Comparison of ENCODE assay signal across 28 cellular contexts in the genomic region with DNA sequence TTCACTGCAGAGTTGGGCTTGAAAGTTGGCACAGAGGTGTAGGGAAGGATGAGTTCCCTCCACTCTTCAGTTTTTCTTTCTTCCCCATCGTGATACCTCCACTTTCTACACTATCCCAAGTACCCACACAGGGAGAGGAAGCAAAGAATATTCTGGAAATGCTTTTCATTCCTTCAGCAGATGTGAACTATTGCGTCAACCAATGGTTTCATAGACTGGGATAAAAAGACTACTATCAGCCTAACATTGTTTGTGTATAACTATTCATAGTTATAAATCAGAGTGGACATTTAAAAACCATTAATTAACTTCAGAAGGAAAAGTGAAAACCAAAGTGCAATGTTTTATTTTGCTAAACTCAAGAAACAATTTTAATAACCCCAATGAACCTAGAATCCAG.
DNase-seq lines count a peak whose midpoint lies in the region; ATAC-seq, FAIRE-seq and TF ChIP-seq lines count a peak whose summit lies in the region.
"Had no signal": no experiment of that assay in that cellular context is flagged by ENCODE, and none has a peak within 500 bp of the region (broad histone marks: within the 10 kb centered on the region; RNA-seq: fewer than 3 reads in every experiment).

No MANE protein-coding gene starts in this region.

- ATAC-seq in HG02759 (IDR thresholded peaks at IDR 0.05; ENCODE audit: unreplicated experiment): no peak
- no peak for ATAC-seq in upper lobe of right lung

- H3K27me3 ChIP-seq in astrocyte (ENCODE audit: insufficient read depth, low read length) (no peaks in the 10 kb centered on the region), upper lobe of right lung (no peaks in the 10 kb centered on the region), suprapubic skin (no peaks in the 10 kb centered on the region)
- H3K27me3 ChIP-seq: BLaER1 treated with 17β-estradiol and CSF1 and Interleukin-3, amounts not matched to agents 10 nM and 100 nM had no signal

- H4K20me1 ChIP-seq in astrocyte (ENCODE audit: insufficient read depth, low read length): no peaks in the 10 kb centered on the region
- H4K20me1 ChIP-seq: BLaER1 treated with 17β-estradiol and CSF1 and Interleukin-3, amounts not matched to agents 10 nM and 100 nM had no signal

- TF ChIP-seq EP300 in suprapubic skin (IDR thresholded peaks at IDR 0.05): no peak

- peaks cover 7% of the 10 kb centered on the region for H3K9me3 Mint-ChIP-seq in astrocyte (ENCODE audit: unreplicated experiment)
- H3K9me3 Mint-ChIP-seq: CD4-positive, alpha-beta T cell; IgD-negative memory B cell had no signal

- H3K27ac ChIP-seq in astrocyte (ENCODE audit: low read depth, low read length) (no peak overlapping the region), upper lobe of right lung (no peak overlapping the region), suprapubic skin (no peak overlapping the region)
- H3K27ac ChIP-seq: BLaER1 treated with 17β-estradiol and CSF1 and Interleukin-3, amounts not matched to agents 10 nM and 100 nM; KMS-11 had no signal

- H3K9ac ChIP-seq in astrocyte (ENCODE audit: low read length): no peak overlapping the region
- H3K9ac ChIP-seq: BLaER1 treated with 17β-estradiol and CSF1 and Interleukin-3, amounts not matched to agents 10 nM and 100 nM; KMS-11; SK-N-SH had no signal

- no peak overlapping the region for H2AFZ ChIP-seq in astrocyte (ENCODE audit: low read depth, low read length)

- intact Hi-C loops in upper lobe of right lung (cut with DNase I): no loop called here

- no peak overlapping the region for H3K4me2 ChIP-seq in astrocyte (ENCODE audit: low read length)
- H3K4me2 ChIP-seq: BLaER1 treated with 17β-estradiol and CSF1 and Interleukin-3, amounts not matched to agents 10 nM and 100 nM; KMS-11; SK-N-SH had no signal

- H3K9me3 ChIP-seq in astrocyte (ENCODE audit: insufficient read depth, low read depth, low read length): no peaks in the 10 kb centered on the region
- no peaks in the 10 kb centered on the region for H3K9me3 ChIP-seq in upper lobe of right lung
- H3K9me3 ChIP-seq in suprapubic skin: no peaks in the 10 kb centered on the region
- H3K9me3 ChIP-seq: BLaER1 treated with 17β-estradiol and CSF1 and Interleukin-3, amounts not matched to agents 10 nM and 100 nM; SK-N-SH had no signal

- no peaks in the 10 kb centered on the region for H3K27me3 Mint-ChIP-seq in astrocyte (ENCODE audit: low read depth, unreplicated experiment)

- H3K4me1 Mint-ChIP-seq in astrocyte (ENCODE audit: low read depth, unreplicated experiment): peaks cover 46% of the 10 kb centered on the region
- H3K4me1 Mint-ChIP-seq: IgD-negative memory B cell had no signal

- no peak for TF ChIP-seq POLR2A in suprapubic skin (IDR thresholded peaks at IDR 0.05)

- H3K27ac Mint-ChIP-seq in astrocyte (ENCODE audit: unreplicated experiment): peak overlapping the region; percentile 70
- H3K27ac Mint-ChIP-seq: CD4-positive, alpha-beta T cell; IgD-negative memory B cell had no signal

- no peak for FAIRE-seq in astrocyte (lab: Jason Lieb, UNC)
- FAIRE-seq: GM12892, H1, RCC 7860 had no signal

- TF ChIP-seq CTCF in astrocyte (IDR thresholded peaks at IDR 0.05; ENCODE audit: insufficient read depth, low read depth, low read length) (no peak), fibroblast of the aortic adventitia (IDR thresholded peaks at IDR 0.05; ENCODE audit: insufficient read depth, low read length) (no peak), upper lobe of right lung (IDR thresholded peaks at IDR 0.05) (no peak), suprapubic skin (IDR thresholded peaks at IDR 0.05) (no peak)

- H3K4me3 ChIP-seq in astrocyte (ENCODE audit: insufficient read depth, low read depth, low read length) (no peak overlapping the region), fibroblast of the aortic adventitia (ENCODE audit: low read depth, low read length) (no peak overlapping the region), upper lobe of right lung (no peak overlapping the region), suprapubic skin (no peak overlapping the region)
- H3K4me3 ChIP-seq: BLaER1 treated with 17β-estradiol and CSF1 and Interleukin-3, amounts not matched to agents 10 nM and 100 nM had no signal

- H3K79me2 ChIP-seq in astrocyte (ENCODE audit: insufficient read depth, low read length): no peaks in the 10 kb centered on the region

- 72% methylated on average over 2 of the region's 2 CpGs for WGBS in suprapubic skin

- H3K36me3 Mint-ChIP-seq in astrocyte (ENCODE audit: low read depth, unreplicated experiment): peaks cover 4% of the 10 kb centered on the region
- H3K36me3 Mint-ChIP-seq: IgD-negative memory B cell had no signal

- H3K4me3 Mint-ChIP-seq in astrocyte (ENCODE audit: unreplicated experiment): no peak overlapping the region
- H3K4me3 Mint-ChIP-seq: CD4-positive, alpha-beta T cell; IgD-negative memory B cell had no signal

- DNase-seq in GM03348 (ENCODE audit: low spot score) (peak; percentile 53), astrocyte (ENCODE audit: low read depth) (peak; percentile 64), fibroblast of the aortic adventitia (ENCODE audit: low read depth) (peak; percentile 50), upper lobe of right lung (no peak), NCI-H2081 (lab: John Stamatoyannopoulos, UW) (no peak), suprapubic skin (ENCODE audit: low spot score in 2 of 2) (no peak)
- DNase-seq: ACHN; CD4-positive, alpha-beta T cell; COR-L47; DMS53; GDM1; HCEC 1CT; NCI-H1048; NCI-H1417 treated with DMSO at 0.1 percent for 48 hours; NCI-H187 treated with DMSO at 0.1 percent for 48 hours; NCI-H2107; NCI-H446; NCI-H524 treated with DMSO at 0.1 percent for 48 hours; NCI-H774; SK-N-SH; SW 1271 had no signal

- H3K4me1 ChIP-seq in astrocyte (ENCODE audit: insufficient read depth, low read length): peaks cover 27% of the 10 kb centered on the region
- no peaks in the 10 kb centered on the region for H3K4me1 ChIP-seq in upper lobe of right lung
- H3K4me1 ChIP-seq in suprapubic skin: no peaks in the 10 kb centered on the region

- no peaks in the 10 kb centered on the region for H3K36me3 ChIP-seq in astrocyte (ENCODE audit: insufficient read depth, low read length)
- no peaks in the 10 kb centered on the region for H3K36me3 ChIP-seq in upper lobe of right lung
- no peaks in the 10 kb centered on the region for H3K36me3 ChIP-seq in suprapubic skin
- H3K36me3 ChIP-seq: BLaER1 treated with 17β-estradiol and CSF1 and Interleukin-3, amounts not matched to agents 10 nM and 100 nM had no signal

Comparison
In these comparisons a context has a peak if more than half of its experiments do, and no peak if none do; other contexts are left out.
1. DNase-seq: peak in GM03348 (single experiment), astrocyte (single experiment) and fibroblast of the aortic adventitia (single experiment); none in upper lobe of right lung (single experiment), NCI-H2081 (0 of 2) and suprapubic skin (0 of 2).